In the genomic region with DNA sequence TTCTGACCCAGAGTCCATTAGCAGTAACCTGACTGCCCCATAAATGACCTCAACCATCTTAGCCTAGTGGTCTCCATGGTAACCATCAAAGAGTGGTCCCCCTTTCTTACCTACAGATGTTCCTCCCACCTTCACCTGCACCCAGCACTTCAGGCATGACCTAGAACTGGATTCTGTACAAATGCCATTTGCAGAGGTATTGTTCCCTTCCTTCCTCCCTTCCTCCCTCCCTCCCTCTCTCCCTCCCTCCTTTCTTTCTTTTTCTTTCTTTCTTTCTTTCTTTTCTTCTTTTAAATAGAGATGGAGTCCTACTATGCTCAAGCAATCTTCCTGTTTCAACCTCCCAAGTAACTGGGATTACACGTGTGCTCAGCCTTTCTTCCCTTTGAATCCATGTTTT, we compare ENCODE assay signal across 21 cellular contexts.
DNase-seq lines count a peak whose midpoint lies in the region; ATAC-seq and TF ChIP-seq lines count a peak whose summit lies in the region.
"Had no signal": no experiment of that assay in that cellular context is flagged by ENCODE, and none has a peak within 500 bp of the region (broad histone marks: within the 10 kb centered on the region; RNA-seq: fewer than 3 reads in every experiment).

No MANE protein-coding gene starts in this region.

- H3K36me3 Mint-ChIP-seq in activated T-cell treated with anti-CD3 and anti-CD28 coated beads, Interleukin-2, amount 50 U/mL, for 24 hours (ENCODE audit: low read depth), result no peaks in the 10 kb centered on the region
- H3K36me3 Mint-ChIP-seq in Calu3 (ENCODE audit: insufficient read depth, unreplicated experiment), result no peaks in the 10 kb centered on the region
- H3K36me3 Mint-ChIP-seq: CD4-positive, CD25-positive, alpha-beta regulatory T cell; CD8-positive, alpha-beta T cell had no signal

- H3K4me1 Mint-ChIP-seq in activated T-cell treated with anti-CD3 and anti-CD28 coated beads, Interleukin-2, amount 50 U/mL, for 24 hours (ENCODE audit: low read depth), result peaks cover 6% of the 10 kb centered on the region
- peaks cover 22% of the 10 kb centered on the region for H3K4me1 Mint-ChIP-seq in Calu3 (ENCODE audit: low read depth, unreplicated experiment)

- H3K4me3 ChIP-seq in HCT116 (replicated peaks in 1 of 2; ENCODE audit: low read depth in 1 of 2, low read length in 2 of 2) (no peak overlapping the region), RWPE2 (ENCODE audit: severe bottlenecking) (no peak overlapping the region), lower lobe of right lung (no peak overlapping the region)
- H3K4me3 ChIP-seq: BLaER1, GM23248 had no signal

- no peak overlapping the region for H3K9ac ChIP-seq in HCT116 (ENCODE audit: low read length)
- H3K9ac ChIP-seq: BLaER1, GM23248 had no signal

- no peak overlapping the region for H3K27ac Mint-ChIP-seq in activated T-cell treated with anti-CD3 and anti-CD28 coated beads, Interleukin-2, amount 50 U/mL, for 24 hours
- H3K27ac Mint-ChIP-seq in Calu3 (ENCODE audit: unreplicated experiment), result no peak overlapping the region
- H3K27ac Mint-ChIP-seq: B cell; CD8-positive, alpha-beta T cell; HFFc6 had no signal

- H4K20me1 ChIP-seq in HCT116 (ENCODE audit: insufficient read depth), result no peaks in the 10 kb centered on the region
- H4K20me1 ChIP-seq: BLaER1 had no signal

- no peaks in the 10 kb centered on the region for H3K9me3 Mint-ChIP-seq in activated T-cell treated with anti-CD3 and anti-CD28 coated beads, Interleukin-2, amount 50 U/mL, for 24 hours
- no peaks in the 10 kb centered on the region for H3K9me3 Mint-ChIP-seq in Calu3 (ENCODE audit: low read depth, unreplicated experiment)
- H3K9me3 Mint-ChIP-seq: CD8-positive, alpha-beta T cell; HFFc6 had no signal

- TF ChIP-seq CTCF in HCT116 (IDR thresholded peaks at IDR 0.05 in 2 of 3, conservative IDR thresholded peaks at IDR 0.05 in 1 of 3; ENCODE audit: borderline replicate concordance in 1 of 3, insufficient read depth in 1 of 3, low read depth in 2 of 3, low read length in 2 of 3), result no peak
- TF ChIP-seq CTCF in RWPE2 (IDR thresholded peaks at IDR 0.05; ENCODE audit: poor library complexity, severe bottlenecking), result no peak
- no peak for TF ChIP-seq CTCF in lower lobe of right lung (IDR thresholded peaks at IDR 0.05)
- TF ChIP-seq CTCF in Calu3 (IDR thresholded peaks at IDR 0.05; ENCODE audit: unreplicated experiment), result no peak

- H3K27me3 ChIP-seq in HCT116 (ENCODE audit: insufficient read depth, low read length) (no peaks in the 10 kb centered on the region), RWPE2 (ENCODE audit: insufficient read depth, poor library complexity, severe bottlenecking) (no peaks in the 10 kb centered on the region), lower lobe of right lung (ENCODE audit: low read depth) (no peaks in the 10 kb centered on the region)
- H3K27me3 ChIP-seq: BLaER1 had no signal

- ATAC-seq in HCT116 (no peak), RWPE2 (ENCODE audit: low read depth) (no peak), lower lobe of right lung (no peak)

- H3K4me2 ChIP-seq in HCT116 (ENCODE audit: low read length), result no peak overlapping the region
- H3K4me2 ChIP-seq: BLaER1 had no signal

- intact Hi-C loops in HCT116 (cut with micrococcal nuclease) (no loop called here), lower lobe of right lung (cut with DNase I) (no loop called here), Calu3 (cut with micrococcal nuclease; ENCODE audit: unreplicated experiment) (loop anchor here (5.0 kb wide), 1 partner anchor 352 kb away; a partner anchor contains a TSS)

- RAD21 ChIA-PET in HCT116 (lab: Charles Lee; ENCODE audit: low non-redundant PET in 1 of 2, low total read pairs in 2 of 2, uncharacterized antibody in 2 of 2, unreplicated experiment in 2 of 2), result no interaction called here

- no peak overlapping the region for H3K4me3 Mint-ChIP-seq in activated T-cell treated with anti-CD3 and anti-CD28 coated beads, Interleukin-2, amount 50 U/mL, for 24 hours
- H3K4me3 Mint-ChIP-seq in Calu3 (ENCODE audit: low read depth, unreplicated experiment), result no peak overlapping the region
- H3K4me3 Mint-ChIP-seq: B cell; CD4-positive, CD25-positive, alpha-beta regulatory T cell; CD8-positive, alpha-beta T cell; HFFc6 had no signal

- no peaks in the 10 kb centered on the region for H3K36me3 ChIP-seq in HCT116 (ENCODE audit: control insufficient read depth in 1 of 2, insufficient read depth in 2 of 2, low read length in 2 of 2)
- H3K36me3 ChIP-seq in RWPE2 (ENCODE audit: low read depth), result no peaks in the 10 kb centered on the region
- no peaks in the 10 kb centered on the region for H3K36me3 ChIP-seq in lower lobe of right lung
- H3K36me3 ChIP-seq: BLaER1 had no signal

- H3K79me2 ChIP-seq in HCT116 (ENCODE audit: insufficient read depth, low read length), result no peaks in the 10 kb centered on the region

- no peak for TF ChIP-seq RAD21 in HCT116 (IDR thresholded peaks at IDR 0.05; ENCODE audit: low read depth)

- BruUV-seq in HCT116 (replicated peaks; lab: Mats Ljungman, UMichigan), result no TSS peak
- BruUV-seq in Calu3 (replicated peaks; lab: Mats Ljungman, UMichigan), result no TSS peak

- H2AFZ ChIP-seq in HCT116 (ENCODE audit: low read depth, low read length, poor library complexity, severe bottlenecking), result peak overlapping the region; percentile 6
- H2AFZ ChIP-seq: GM23248 had no signal

- H3K27ac ChIP-seq in HCT116 (ENCODE audit: low read depth, low read length), result no peak overlapping the region
- peak overlapping the region; percentile 68 for H3K27ac ChIP-seq in RWPE2 (ENCODE audit: poor library complexity, severe bottlenecking)
- no peak overlapping the region for H3K27ac ChIP-seq in lower lobe of right lung
- H3K27ac ChIP-seq: 22Rv1, BLaER1, C4-2B, GM23248 had no signal

- no peaks in the 10 kb centered on the region for H3K9me3 ChIP-seq in HCT116 (ENCODE audit: control insufficient read depth in 1 of 2, insufficient read depth in 1 of 2, low read depth in 1 of 2, low read length in 2 of 2)
- no peaks in the 10 kb centered on the region for H3K9me3 ChIP-seq in RWPE2 (ENCODE audit: severe bottlenecking)
- H3K9me3 ChIP-seq in lower lobe of right lung, result no peaks in the 10 kb centered on the region
- H3K9me3 ChIP-seq: BLaER1, Caco-2 had no signal

- POLR2A ChIA-PET in HCT116 (lab: Charles Lee), result no interaction called here

- peaks cover 8 to 33% of the 10 kb centered on the region in 2 experiments for H3K4me1 ChIP-seq in HCT116 (ENCODE audit: control insufficient read depth in 1 of 2, insufficient read depth in 2 of 2, low read length in 2 of 2)
- peaks cover 25% of the 10 kb centered on the region for H3K4me1 ChIP-seq in RWPE2 (ENCODE audit: insufficient read depth, poor library complexity, severe bottlenecking)
- H3K4me1 ChIP-seq in lower lobe of right lung, result peaks cover 15% of the 10 kb centered on the region
- H3K4me1 ChIP-seq: BLaER1 had no signal

- DNase-seq in activated T-cell treated with anti-CD3 and anti-CD28 coated beads, Interleukin-2, amount 50 U/mL, for 24 hours, result peak; percentile 0
- no peak for DNase-seq in activated T-cell treated with anti-CD3 and anti-CD28 coated beads, Interleukin-2, amount 50 U/mL, for 48 hours
- DNase-seq in HCT116 (ENCODE audit: low read depth, low spot score), result no peak
- DNase-seq in RWPE2 (ENCODE audit: low spot score), result no peak
- no peak for DNase-seq in lower lobe of right lung
- no peak for DNase-seq in Calu3
- DNase-seq: Caco-2; CD4-positive, CD25-positive, alpha-beta regulatory T cell; CD8-positive, alpha-beta T cell; DMS 273 treated with DMSO at 0.1 percent for 48 hours; DMS53; DMS79 treated with DMSO at 0.1 percent for 48 hours; GF-D8; GM23248; H7; HCEC 1CT; HFFc6 had no signal

- CTCF ChIA-PET in HCT116 (lab: Charles Lee), result no interaction called here
- CTCF ChIA-PET in Calu3 (lab: Charles Lee), result interaction anchor here (1.5 kb wide), 1 partner anchor 290 kb away, joined by 3 read pairs; no protein-coding TSS in a partner anchor

- TF ChIP-seq POLR2A in HCT116 (IDR thresholded peaks at IDR 0.05; ENCODE audit: borderline replicate concordance, extremely low read depth, insufficient read depth, insufficient read length), result no peak

- H3K27me3 Mint-ChIP-seq in activated T-cell treated with anti-CD3 and anti-CD28 coated beads, Interleukin-2, amount 50 U/mL, for 24 hours, result no peaks in the 10 kb centered on the region
- H3K27me3 Mint-ChIP-seq in Calu3 (ENCODE audit: unreplicated experiment), result no peaks in the 10 kb centered on the region
- H3K27me3 Mint-ChIP-seq: B cell had no signal

- H3K9me2 ChIP-seq in HCT116 (ENCODE audit: insufficient read depth), result no peaks in the 10 kb centered on the region

TF ChIP-seq in HCT116, 20 proteins besides CTCF, POLR2A, EP300 and RAD21 (continues in another document):
- no peak for TF ChIP-seq SRF (IDR thresholded peaks at IDR 0.05; ENCODE audit: low read depth)
- TF ChIP-seq TCF7L2 (IDR thresholded peaks at IDR 0.05; ENCODE audit: borderline replicate concordance, extremely low read depth, insufficient read depth, insufficient read length), result no peak
- no peak for TF ChIP-seq EGR1 (IDR thresholded peaks at IDR 0.05; ENCODE audit: low read depth)
- TF ChIP-seq EZH2 (IDR thresholded peaks at IDR 0.05), result no peak
- TF ChIP-seq, protein P1, sequence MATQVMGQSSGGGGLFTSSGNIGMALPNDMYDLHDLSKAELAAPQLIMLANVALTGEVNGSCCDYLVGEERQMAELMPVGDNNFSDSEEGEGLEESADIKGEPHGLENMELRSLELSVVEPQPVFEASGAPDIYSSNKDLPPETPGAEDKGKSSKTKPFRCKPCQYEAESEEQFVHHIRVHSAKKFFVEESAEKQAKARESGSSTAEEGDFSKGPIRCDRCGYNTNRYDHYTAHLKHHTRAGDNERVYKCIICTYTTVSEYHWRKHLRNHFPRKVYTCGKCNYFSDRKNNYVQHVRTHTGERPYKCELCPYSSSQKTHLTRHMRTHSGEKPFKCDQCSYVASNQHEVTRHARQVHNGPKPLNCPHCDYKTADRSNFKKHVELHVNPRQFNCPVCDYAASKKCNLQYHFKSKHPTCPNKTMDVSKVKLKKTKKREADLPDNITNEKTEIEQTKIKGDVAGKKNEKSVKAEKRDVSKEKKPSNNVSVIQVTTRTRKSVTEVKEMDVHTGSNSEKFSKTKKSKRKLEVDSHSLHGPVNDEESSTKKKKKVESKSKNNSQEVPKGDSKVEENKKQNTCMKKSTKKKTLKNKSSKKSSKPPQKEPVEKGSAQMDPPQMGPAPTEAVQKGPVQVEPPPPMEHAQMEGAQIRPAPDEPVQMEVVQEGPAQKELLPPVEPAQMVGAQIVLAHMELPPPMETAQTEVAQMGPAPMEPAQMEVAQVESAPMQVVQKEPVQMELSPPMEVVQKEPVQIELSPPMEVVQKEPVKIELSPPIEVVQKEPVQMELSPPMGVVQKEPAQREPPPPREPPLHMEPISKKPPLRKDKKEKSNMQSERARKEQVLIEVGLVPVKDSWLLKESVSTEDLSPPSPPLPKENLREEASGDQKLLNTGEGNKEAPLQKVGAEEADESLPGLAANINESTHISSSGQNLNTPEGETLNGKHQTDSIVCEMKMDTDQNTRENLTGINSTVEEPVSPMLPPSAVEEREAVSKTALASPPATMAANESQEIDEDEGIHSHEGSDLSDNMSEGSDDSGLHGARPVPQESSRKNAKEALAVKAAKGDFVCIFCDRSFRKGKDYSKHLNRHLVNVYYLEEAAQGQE (IDR thresholded peaks at IDR 0.05; ENCODE audit: low read depth), result no peak
- no peak for TF ChIP-seq ZNF274 (IDR thresholded peaks at IDR 0.05; ENCODE audit: low read depth, low read length)
- no peak for TF ChIP-seq POLR2AphosphoS5 (IDR thresholded peaks at IDR 0.05; ENCODE audit: low read depth, low read length)
